ENCODE assay signal across 11 cellular contexts in the genomic region with DNA sequence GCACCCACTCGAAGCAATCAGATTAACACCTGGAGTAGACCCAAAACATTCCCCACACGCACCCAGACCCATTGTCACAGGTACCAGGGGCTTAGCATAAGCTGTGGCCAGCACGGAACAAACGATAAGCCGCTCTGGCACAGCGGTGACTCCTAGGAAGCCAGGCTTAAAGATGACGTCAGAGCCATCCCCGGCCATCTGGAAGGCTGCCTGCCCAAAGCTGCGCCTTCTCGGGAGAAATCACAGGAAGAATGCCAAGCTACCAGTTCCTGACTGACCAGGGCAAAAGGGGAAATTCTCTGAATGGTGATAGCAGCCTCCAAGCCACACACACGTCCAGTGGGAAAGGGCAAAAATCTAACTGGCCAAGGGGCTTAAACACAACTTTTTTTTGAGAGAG. TPM values are rescaled to one million over a fixed set of nuclear protein-coding genes. Genes with fewer than 3 reads are reported as not detected.
DNase-seq lines count a peak whose midpoint lies in the region; ATAC-seq, FAIRE-seq and TF ChIP-seq lines count a peak whose summit lies in the region.
"Had no signal": no experiment of that assay in that cellular context is flagged by ENCODE, and none has a peak within 500 bp of the region (broad histone marks: within the 10 kb centered on the region; RNA-seq: fewer than 3 reads in every experiment).

No MANE protein-coding gene starts in this region.

- no peaks in the 10 kb centered on the region for H3K36me3 ChIP-seq in adipocyte (ENCODE audit: control insufficient read depth, insufficient read depth, low read length, severe bottlenecking)
- no peaks in the 10 kb centered on the region for H3K36me3 ChIP-seq in kidney (ENCODE audit: control insufficient read depth in 1 of 2, insufficient read depth in 2 of 2, low read length in 2 of 2)
- H3K36me3 ChIP-seq in aorta (ENCODE audit: control insufficient read depth in 1 of 2, insufficient read depth in 2 of 2, low read length in 1 of 2) = no peaks in the 10 kb centered on the region
- H3K36me3 ChIP-seq: BLaER1, tibial nerve had no signal

- no peak overlapping the region for H3K4me3 Mint-ChIP-seq in activated CD4-positive, alpha-beta T cell treated with anti-CD3 and anti-CD28 coated beads, Interleukin-2, amount 10 ng/mL, durations not matched to agents 7 days and 5 days
- H3K4me3 Mint-ChIP-seq in activated naive CD8-positive, alpha-beta T cell treated with anti-CD3 and anti-CD28 coated beads, Interleukin-2, amount 50 U/mL, for 24 hours = no peak overlapping the region
- H3K4me3 Mint-ChIP-seq: naive thymus-derived CD4-positive, alpha-beta T cell had no signal

- no peaks in the 10 kb centered on the region for H3K36me3 Mint-ChIP-seq in activated CD4-positive, alpha-beta T cell treated with anti-CD3 and anti-CD28 coated beads, Interleukin-2, amount 10 ng/mL, durations not matched to agents 7 days and 5 days (ENCODE audit: low read depth)
- no peaks in the 10 kb centered on the region for H3K36me3 Mint-ChIP-seq in activated naive CD8-positive, alpha-beta T cell treated with anti-CD3 and anti-CD28 coated beads, Interleukin-2, amount 50 U/mL, for 24 hours (ENCODE audit: low read depth)
- H3K36me3 Mint-ChIP-seq: naive thymus-derived CD4-positive, alpha-beta T cell had no signal

- intact Hi-C loops in kidney (cut with DNase I) = no loop called here
- intact Hi-C loops in aorta (cut with DNase I) = no loop called here

- H3K27me3 ChIP-seq in adipocyte (replicated peaks; ENCODE audit: control insufficient read depth, insufficient read depth, low read length) (no peaks in the 10 kb centered on the region), aorta (ENCODE audit: control insufficient read depth in 1 of 2, insufficient read depth in 2 of 2, low read length in 1 of 2) (no peaks in the 10 kb centered on the region)
- H3K27me3 ChIP-seq: BLaER1 had no signal

- H3K9me3 ChIP-seq in adipocyte (ENCODE audit: control insufficient read depth, low read length) (peaks cover 6% of the 10 kb centered on the region), kidney (ENCODE audit: control insufficient read depth in 1 of 2, low read length in 2 of 2) (no peaks in the 10 kb centered on the region), aorta (ENCODE audit: control insufficient read depth, low read length) (no peaks in the 10 kb centered on the region)
- H3K9me3 ChIP-seq: BLaER1 had no signal

- no peak for DNase-seq in activated CD4-positive, alpha-beta T cell treated with anti-CD3 and anti-CD28 coated beads, Interleukin-2, amount 10 ng/mL, durations not matched to agents 7 days and 5 days
- DNase-seq in activated CD4-positive, alpha-beta T cell treated with anti-CD3 and anti-CD28 coated beads, Interleukin-2, amount 50 U/mL, for 48 hours = no peak
- DNase-seq in adipocyte (ENCODE audit: low read depth) = no peak
- peak; percentile 69 for DNase-seq in kidney
- peak; percentile 82 to 91 for DNase-seq in aorta
- no peak for DNase-seq in islet precursor cell
- DNase-seq in activated naive CD8-positive, alpha-beta T cell treated with anti-CD3 and anti-CD28 coated beads, Interleukin-2, amount 50 U/mL, for 24 hours = no peak
- DNase-seq: naive thymus-derived CD4-positive, alpha-beta T cell had no signal

- H3K9ac ChIP-seq in adipocyte (ENCODE audit: low read length) = no peak overlapping the region
- no peak overlapping the region for H3K9ac ChIP-seq in kidney (ENCODE audit: low read length in 2 of 2)
- H3K9ac ChIP-seq: BLaER1 had no signal

- no peak for TF ChIP-seq CTCF in kidney (IDR thresholded peaks at IDR 0.05; ENCODE audit: borderline replicate concordance, extremely low read depth, insufficient read depth)

- H3K27ac Mint-ChIP-seq in activated CD4-positive, alpha-beta T cell treated with anti-CD3 and anti-CD28 coated beads, Interleukin-2, amount 10 ng/mL, durations not matched to agents 7 days and 5 days = peak overlapping the region; percentile 36
- H3K27ac Mint-ChIP-seq in activated naive CD8-positive, alpha-beta T cell treated with anti-CD3 and anti-CD28 coated beads, Interleukin-2, amount 50 U/mL, for 24 hours = no peak overlapping the region

- 3 to 12% methylated on average over 11 of the region's 11 CpGs for WGBS in aorta, 2 donors

- H3K27me3 Mint-ChIP-seq in activated CD4-positive, alpha-beta T cell treated with anti-CD3 and anti-CD28 coated beads, Interleukin-2, amount 10 ng/mL, durations not matched to agents 7 days and 5 days = peaks cover 18% of the 10 kb centered on the region
- peaks cover 4% of the 10 kb centered on the region for H3K27me3 Mint-ChIP-seq in activated naive CD8-positive, alpha-beta T cell treated with anti-CD3 and anti-CD28 coated beads, Interleukin-2, amount 50 U/mL, for 24 hours

- CTCF ChIA-PET in activated CD4-positive, alpha-beta T cell treated with anti-CD3 and anti-CD28 coated beads, Interleukin-2, amount 10 ng/mL, durations not matched to agents 7 days and 5 days (lab: Charles Lee) = no interaction called here

- POLR2A ChIA-PET in activated CD4-positive, alpha-beta T cell treated with anti-CD3 and anti-CD28 coated beads, Interleukin-2, amount 10 ng/mL, durations not matched to agents 7 days and 5 days (lab: Charles Lee) = no interaction called here

- H3K4me3 ChIP-seq in adipocyte (ENCODE audit: low read length) = peak overlapping the region; percentile 23
- no peak overlapping the region for H3K4me3 ChIP-seq in kidney (ENCODE audit: low read length in 2 of 2)
- H3K4me3 ChIP-seq in aorta (ENCODE audit: low read length in 2 of 2) = no peak overlapping the region
- H3K4me3 ChIP-seq: BLaER1, tibial nerve had no signal

- H3K4me1 Mint-ChIP-seq in activated CD4-positive, alpha-beta T cell treated with anti-CD3 and anti-CD28 coated beads, Interleukin-2, amount 10 ng/mL, durations not matched to agents 7 days and 5 days = peaks cover 3% of the 10 kb centered on the region
- no peaks in the 10 kb centered on the region for H3K4me1 Mint-ChIP-seq in activated naive CD8-positive, alpha-beta T cell treated with anti-CD3 and anti-CD28 coated beads, Interleukin-2, amount 50 U/mL, for 24 hours

- H3K27ac ChIP-seq in kidney (ENCODE audit: low read depth in 2 of 2, low read length in 2 of 2) = no peak overlapping the region
- H3K27ac ChIP-seq in aorta (ENCODE audit: low read depth in 1 of 2, low read length in 2 of 2) = no peak overlapping the region
- H3K27ac ChIP-seq: BLaER1, tibial nerve had no signal

- ATAC-seq in aorta (ENCODE audit: low FRiP score) = peak; percentile 83
- ATAC-seq in HG03159 (IDR thresholded peaks at IDR 0.05; ENCODE audit: unreplicated experiment) = no peak
- ATAC-seq in activated naive CD8-positive, alpha-beta T cell treated with anti-CD3 and anti-CD28 coated beads, Interleukin-2, amount 50 U/mL, for 24 hours = no peak
- ATAC-seq: naive thymus-derived CD4-positive, alpha-beta T cell had no signal

- no peak for FAIRE-seq in kidney (lab: Jason Lieb, UNC)

- H3K4me1 ChIP-seq in adipocyte (ENCODE audit: control insufficient read depth, insufficient read depth, low read length) (peaks cover 12% of the 10 kb centered on the region), kidney (ENCODE audit: control insufficient read depth in 1 of 2, insufficient read depth in 1 of 2, low read depth in 1 of 2, low read length in 2 of 2) (no peaks in the 10 kb centered on the region), aorta (ENCODE audit: control insufficient read depth in 1 of 2, insufficient read depth in 2 of 2, low read length in 2 of 2) (no peaks in the 10 kb centered on the region)
- H3K4me1 ChIP-seq: BLaER1 had no signal

- no peaks in the 10 kb centered on the region for H3K9me3 Mint-ChIP-seq in activated CD4-positive, alpha-beta T cell treated with anti-CD3 and anti-CD28 coated beads, Interleukin-2, amount 10 ng/mL, durations not matched to agents 7 days and 5 days
- no peaks in the 10 kb centered on the region for H3K9me3 Mint-ChIP-seq in activated naive CD8-positive, alpha-beta T cell treated with anti-CD3 and anti-CD28 coated beads, Interleukin-2, amount 50 U/mL, for 24 hours
- H3K9me3 Mint-ChIP-seq: naive thymus-derived CD4-positive, alpha-beta T cell had no signal

RNA-seq across cellular contexts. Expression of a gene that starts 13.0 kb away (rescaled TPM):
- 10 to 100 TPM; 62.2 to 62.7 TPM for total RNA-seq in activated CD4-positive, alpha-beta T cell treated with anti-CD3 and anti-CD28 coated beads, Interleukin-2, amount 10 ng/mL, durations not matched to agents 7 days and 5 days
- 56.1 TPM for total RNA-seq in kidney
- 48.1 TPM for polyA plus RNA-seq in kidney (ENCODE audit: insufficient read depth, low read depth, low replicate concordance)
- total RNA-seq in aorta = 10 to 100 TPM; 42.9 to 66.7 TPM
- 10 to 100 TPM; 14.1 to 39.6 TPM for polyA plus RNA-seq in aorta

Comparison
In these comparisons a context has a peak if more than half of its experiments do, and no peak if none do; other contexts are left out.
1. DNase-seq: peak in kidney (single experiment) and aorta (2 of 2); none in activated CD4-positive, alpha-beta T cell treated with anti-CD3 and anti-CD28 coated beads, Interleukin-2, amount 10 ng/mL, durations not matched to agents 7 days and 5 days (single experiment), activated CD4-positive, alpha-beta T cell treated with anti-CD3 and anti-CD28 coated beads, Interleukin-2, amount 50 U/mL, for 48 hours (0 of 2), adipocyte (single experiment), islet precursor cell (single experiment) and activated naive CD8-positive, alpha-beta T cell treated with anti-CD3 and anti-CD28 coated beads, Interleukin-2, amount 50 U/mL, for 24 hours (single experiment).